In the genomic region with DNA sequence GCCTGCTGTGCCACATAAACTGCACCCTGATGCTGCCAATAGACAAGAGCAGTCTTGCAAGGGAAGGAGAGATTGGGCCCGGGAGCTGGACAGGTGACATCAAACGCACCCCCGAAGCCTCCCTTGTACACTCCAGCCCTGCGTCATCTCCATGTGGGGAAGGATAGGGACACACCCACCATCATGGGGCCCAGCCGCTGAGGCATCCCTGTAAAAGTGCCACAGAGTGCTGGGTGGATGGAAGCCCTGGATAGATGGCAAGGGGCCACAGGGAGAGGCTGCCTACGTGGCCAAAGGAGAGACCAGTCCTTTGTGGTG, we compare ENCODE assay signal across 20 cellular contexts.
"Had no signal": no experiment of that assay in that cellular context is flagged by ENCODE, and none has a peak within 500 bp of the region (broad histone marks: within the 10 kb centered on the region; RNA-seq: fewer than 3 reads in every experiment).

No MANE protein-coding gene starts in this region.

- DNase-seq: islet precursor cell; left ventricle myocardium inferior; mesendoderm; midbrain; mucosa of descending colon; naive thymus-derived CD4-positive, alpha-beta T cell; pancreas; retina; right cardiac atrium; stimulated activated CD4-positive, alpha-beta T cell treated with anti-CD3 and anti-CD28 coated beads, Interleukin-12 subunit alpha, Interleukin-12 subunit beta, amount 100 ng/mL, for 4 hours; stimulated activated CD4-positive, alpha-beta T cell treated with anti-CD3 and anti-CD28 coated beads, Interleukin-15, amount 100 ng/mL, for 24 hours; stimulated activated CD4-positive, alpha-beta T cell treated with anti-CD3 and anti-CD28 coated beads, Interleukin-2, amount 100 ng/mL, for 24 hours; stimulated activated CD4-positive, alpha-beta T cell treated with anti-CD3 and anti-CD28 coated beads, Interleukin-4, amount 100 ng/mL, for 1 hour; stimulated activated naive B cell treated with anti-CD40 and anti-IgM and Interleukin-4, amounts not matched to agents 10 μg/mL and 1 μg/mL and 100 μg/mL, for 72 hours; stimulated activated naive CD8-positive, alpha-beta T cell treated with anti-CD3 and anti-CD28 coated beads, Interleukin-15, Interleukin-2, amounts not matched to agents 100 U/mL and 50 U/mL, for 24 hours; stomach; tibial artery; trophoblast cell; upper lobe of right lung; uterus had no signal
